ENCODE assay signal across 19 cellular contexts in the genomic region with DNA sequence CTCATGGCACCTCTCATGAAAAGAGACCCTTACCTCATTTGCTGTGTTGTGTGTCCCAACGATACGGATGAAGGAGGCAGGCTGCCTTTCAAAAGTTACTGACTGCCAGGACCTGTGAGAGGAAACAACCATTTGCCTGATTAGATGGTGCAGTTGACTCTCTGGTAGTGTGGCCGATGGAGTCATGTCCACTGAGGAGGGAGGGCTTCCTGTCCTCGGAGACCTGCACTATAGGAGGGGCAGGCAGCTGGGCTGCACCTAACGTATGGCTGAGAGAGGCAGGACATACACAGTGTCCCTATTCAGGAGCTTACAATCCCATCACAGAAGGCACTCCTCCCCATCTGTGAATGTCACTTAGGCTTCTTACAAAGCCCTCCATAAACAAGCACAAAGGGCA.
"Had no signal": no experiment of that assay in that cellular context is flagged by ENCODE, and none has a peak within 500 bp of the region (broad histone marks: within the 10 kb centered on the region; RNA-seq: fewer than 3 reads in every experiment).

No MANE protein-coding gene starts in this region.

- H3K4me3 Mint-ChIP-seq: activated CD8-positive, alpha-beta T cell treated with anti-CD3 and anti-CD28 coated beads for 36 hours; activated naive CD4-positive, alpha-beta T cell treated with anti-CD3 and anti-CD28 coated beads, Interleukin-2, amount 50 U/mL, for 24 hours; activated T-cell treated with anti-CD3 and anti-CD28 coated beads, Interleukin-2, amount 50 U/mL, for 72 hours; central memory CD8-positive, alpha-beta T cell; natural killer cell; T-helper 2 cell treated with Interferon-gamma antibody and Interleukin-4, amounts not matched to agents 5 μg/mL and 100 μg/mL, for 36 hours had no signal

- H3K4me3 ChIP-seq: ascending aorta, colonic mucosa, pancreas, smooth muscle cell, stomach had no signal

- H3K4me1 Mint-ChIP-seq: activated naive CD4-positive, alpha-beta T cell treated with anti-CD3 and anti-CD28 coated beads, Interleukin-2, amount 50 U/mL, for 24 hours had no signal

- H3K36me3 ChIP-seq: ascending aorta, colonic mucosa, neutrophil, pancreas, stomach had no signal

- DNase-seq: activated CD4-positive, alpha-beta T cell treated with anti-CD3 and anti-CD28 coated beads for 48 hours; activated CD4-positive, CD25-positive, alpha-beta regulatory T cell; activated CD8-positive, alpha-beta T cell treated with anti-CD3 and anti-CD28 coated beads for 36 hours; activated effector memory CD4-positive, alpha-beta T cell treated with anti-CD3 and anti-CD28 coated beads, Interleukin-2, amount 50 U/mL, for 16 hours; activated T-cell treated with anti-CD3 and anti-CD28 coated beads, Interleukin-2, amount 50 U/mL, for 72 hours; colonic mucosa; natural killer cell; pancreas; stimulated activated CD4-positive, alpha-beta T cell treated with anti-CD3 and anti-CD28 coated beads, Interleukin-4, amount 100 ng/mL, for 1 hour; stomach; trophoblast cell had no signal

- H3K27ac Mint-ChIP-seq: activated CD8-positive, alpha-beta T cell treated with anti-CD3 and anti-CD28 coated beads for 36 hours; activated naive CD4-positive, alpha-beta T cell treated with anti-CD3 and anti-CD28 coated beads, Interleukin-2, amount 50 U/mL, for 24 hours; activated T-cell treated with anti-CD3 and anti-CD28 coated beads, Interleukin-2, amount 50 U/mL, for 72 hours; natural killer cell; T-helper 2 cell treated with Interferon-gamma antibody and Interleukin-4, amounts not matched to agents 5 μg/mL and 100 μg/mL, for 36 hours had no signal

- H3K9me3 Mint-ChIP-seq: activated CD8-positive, alpha-beta T cell treated with anti-CD3 and anti-CD28 coated beads for 36 hours; activated naive CD4-positive, alpha-beta T cell treated with anti-CD3 and anti-CD28 coated beads, Interleukin-2, amount 50 U/mL, for 24 hours; activated T-cell treated with anti-CD3 and anti-CD28 coated beads, Interleukin-2, amount 50 U/mL, for 72 hours; central memory CD8-positive, alpha-beta T cell; natural killer cell; T-helper 2 cell treated with Interferon-gamma antibody and Interleukin-4, amounts not matched to agents 5 μg/mL and 100 μg/mL, for 36 hours had no signal

- H3K27ac ChIP-seq: ascending aorta, colonic mucosa, neutrophil, pancreas, stomach had no signal

- H3K9me3 ChIP-seq: ascending aorta, colonic mucosa, neutrophil, pancreas, stomach had no signal

- H3K27me3 ChIP-seq: ascending aorta, colonic mucosa, neutrophil, pancreas, stomach had no signal

- H3K36me3 Mint-ChIP-seq: natural killer cell had no signal

- ATAC-seq: activated CD8-positive, alpha-beta T cell treated with anti-CD3 and anti-CD28 coated beads for 36 hours; activated T-cell treated with anti-CD3 and anti-CD28 coated beads, Interleukin-2, amount 50 U/mL, for 72 hours; esophagus mucosa; natural killer cell; pancreas; sciatic nerve had no signal

- H3K4me1 ChIP-seq: ascending aorta, colonic mucosa, pancreas, stomach had no signal

- H3K27me3 Mint-ChIP-seq: activated CD8-positive, alpha-beta T cell treated with anti-CD3 and anti-CD28 coated beads for 36 hours; activated naive CD4-positive, alpha-beta T cell treated with anti-CD3 and anti-CD28 coated beads, Interleukin-2, amount 50 U/mL, for 24 hours; central memory CD8-positive, alpha-beta T cell had no signal
